ENCODE assay signal across 24 cellular contexts in genomic region chr3:189779166-189779565, GRCh38.
"Had no signal": no experiment of that assay in that cellular context is flagged by ENCODE, and none has a peak within 500 bp of the region (broad histone marks: within the 10 kb centered on the region; RNA-seq: fewer than 3 reads in every experiment).

No MANE protein-coding gene starts in this region.

- H3K27ac ChIP-seq: hepatocyte, parathyroid adenoma, prostate gland, right lobe of liver, spleen, thoracic aorta, transverse colon had no signal

- H3K36me3 Mint-ChIP-seq: naive B cell; stimulated activated memory B cell treated with anti-CD40 and anti-IgM and Interleukin-4, amounts not matched to agents 10 μg/mL and 1 μg/mL and 100 μg/mL, for 72 hours had no signal

- H3K36me3 ChIP-seq: prostate gland, right lobe of liver, spleen, thoracic aorta, transverse colon had no signal

- H3K4me3 Mint-ChIP-seq: central memory CD8-positive, alpha-beta T cell; naive B cell; nephron; stimulated activated memory B cell treated with anti-CD40 and anti-IgM and Interleukin-4, amounts not matched to agents 10 μg/mL and 1 μg/mL and 100 μg/mL, for 72 hours; stimulated activated naive CD8-positive, alpha-beta T cell treated with anti-CD3 and anti-CD28 coated beads, Interleukin-15, amount 100 ng/mL, for 72 hours had no signal

- H3K4me3 ChIP-seq: hepatocyte, lung, prostate gland, right lobe of liver, spleen, thoracic aorta, transverse colon had no signal

- H3K4me1 Mint-ChIP-seq: central memory CD8-positive, alpha-beta T cell; naive B cell had no signal

- H3K27ac Mint-ChIP-seq: naive B cell; nephron; stimulated activated memory B cell treated with anti-CD40 and anti-IgM and Interleukin-4, amounts not matched to agents 10 μg/mL and 1 μg/mL and 100 μg/mL, for 72 hours had no signal

- H3K4me1 ChIP-seq: parathyroid adenoma, prostate gland, right lobe of liver, transverse colon had no signal

- H3K27me3 Mint-ChIP-seq: central memory CD8-positive, alpha-beta T cell; naive B cell; stimulated activated memory B cell treated with anti-CD40 and anti-IgM and Interleukin-4, amounts not matched to agents 10 μg/mL and 1 μg/mL and 100 μg/mL, for 72 hours; stimulated activated naive CD8-positive, alpha-beta T cell treated with anti-CD3 and anti-CD28 coated beads, Interleukin-15, amount 100 ng/mL, for 72 hours had no signal

- DNase-seq: cortex of kidney; effector memory CD4-positive, alpha-beta T cell; erythroblast; head of caudate nucleus; left colon; left ventricle myocardium superior; mesenchymal stem cell; naive B cell; retina; right lobe of liver; spleen; stimulated activated CD4-positive, alpha-beta T cell treated with anti-CD3 and anti-CD28 coated beads, Interleukin-15, amount 100 ng/mL, for 24 hours; stimulated activated CD4-positive, alpha-beta T cell treated with anti-CD3 and anti-CD28 coated beads, Interleukin-1b, Interleukin-23, amount 100 ng/mL, for 48 hours; stimulated activated CD4-positive, alpha-beta T cell treated with anti-CD3 and anti-CD28 coated beads, Interleukin-4, amount 100 ng/mL, for 24 hours; stimulated activated naive CD8-positive, alpha-beta T cell treated with anti-CD3 and anti-CD28 coated beads, Interleukin-15, amount 100 ng/mL, for 72 hours; transverse colon had no signal

- H3K9me3 ChIP-seq: prostate gland, right lobe of liver, spleen, thoracic aorta, transverse colon had no signal

- ATAC-seq: left colon; left ventricle myocardium superior; right lobe of liver; stimulated activated memory B cell treated with anti-CD40 and anti-IgM and Interleukin-4, amounts not matched to agents 10 μg/mL and 1 μg/mL and 100 μg/mL, for 72 hours; stimulated activated naive CD8-positive, alpha-beta T cell treated with anti-CD3 and anti-CD28 coated beads, Interleukin-15, amount 100 ng/mL, for 72 hours had no signal

- H3K27me3 ChIP-seq: hepatocyte, right lobe of liver, spleen, transverse colon had no signal

- H3K9me3 Mint-ChIP-seq: central memory CD8-positive, alpha-beta T cell; nephron had no signal
